In the genomic region with DNA sequence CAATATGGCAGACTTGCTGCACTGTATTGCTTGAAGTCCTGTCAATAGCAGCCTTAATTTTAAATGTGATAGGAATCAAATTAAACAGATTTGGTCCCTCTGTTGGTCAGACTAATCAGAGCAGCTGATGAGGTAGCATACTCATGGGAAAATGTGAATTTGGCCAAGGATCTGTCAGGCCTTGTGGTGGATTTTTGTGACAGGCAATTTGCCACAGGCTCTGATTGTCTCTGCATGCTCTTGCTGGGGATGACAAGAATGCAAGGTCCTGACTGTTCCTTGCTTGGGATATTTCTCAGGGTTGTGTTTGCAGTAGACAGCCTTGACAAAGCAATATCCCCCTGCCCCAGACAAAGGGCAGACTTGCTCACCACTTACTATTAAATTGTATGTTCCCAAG, we compare ENCODE assay signal across 29 cellular contexts. TPM values are rescaled to one million over a fixed set of nuclear protein-coding genes. Genes with fewer than 3 reads are reported as not detected.
DNase-seq lines count a peak whose midpoint lies in the region; FAIRE-seq and TF ChIP-seq lines count a peak whose summit lies in the region.
"Had no signal": no experiment of that assay in that cellular context is flagged by ENCODE, and none has a peak within 500 bp of the region (broad histone marks: within the 10 kb centered on the region; RNA-seq: fewer than 3 reads in every experiment).

No MANE protein-coding gene starts in this region.

- H3K9me3 ChIP-seq in effector memory CD4-positive, alpha-beta T cell (ENCODE audit: control insufficient read depth, low read length), result no peaks in the 10 kb centered on the region
- H3K9me3 ChIP-seq: BE2C, BLaER1 had no signal

- H3K9me3 Mint-ChIP-seq in glutamatergic neuron (ENCODE audit: unreplicated experiment), result peaks cover 4% of the 10 kb centered on the region
- H3K9me3 Mint-ChIP-seq: CD14-positive monocyte; CD4-positive, alpha-beta memory T cell; CD4-positive, CD25-positive, alpha-beta regulatory T cell; CD8-positive, alpha-beta memory T cell had no signal

- TF ChIP-seq CTCF in glutamatergic neuron (IDR thresholded peaks at IDR 0.05; ENCODE audit: partially characterized antibody, unreplicated experiment), result no peak

- FAIRE-seq in urothelium cell line (lab: Jason Lieb, UNC), result peak; percentile 27
- FAIRE-seq: A204.1, G401.6, GM12878, GM12892, GM18507 had no signal

- no peaks in the 10 kb centered on the region for H3K27me3 ChIP-seq in effector memory CD4-positive, alpha-beta T cell (replicated peaks; ENCODE audit: control insufficient read depth, insufficient read depth, low read length, poor library complexity, severe bottlenecking)
- H3K27me3 ChIP-seq: BE2C, BLaER1 had no signal

- peak; percentile 32 for DNase-seq in astrocyte of the hippocampus (ENCODE audit: low read depth, low spot score)
- DNase-seq in cerebellar cortex (ENCODE audit: low spot score), result peak; percentile 76
- DNase-seq in glutamatergic neuron, result no peak
- DNase-seq in urothelium cell line (ENCODE audit: low spot score), result no peak
- no peak for DNase-seq in effector memory CD4-positive, alpha-beta T cell
- no peak for DNase-seq in hippocampal formation (lab: John Stamatoyannopoulos, UW)
- no peak for DNase-seq in SHP77 (lab: John Stamatoyannopoulos, UW)
- DNase-seq in amniotic stem cell (lab: John Stamatoyannopoulos, UW), result no peak
- DNase-seq: 8988T; ACHN; BE2C; CD4-positive, alpha-beta memory T cell; CD4-positive, CD25-positive, alpha-beta regulatory T cell; CD8-positive, alpha-beta memory T cell; COR-L47; DMS 273 treated with DMSO at 0.1 percent for 48 hours; DMS153; DMS53; DMS79; DND-41; EL; GF-D8 had no signal

- no peak overlapping the region for H3K27ac ChIP-seq in effector memory CD4-positive, alpha-beta T cell (ENCODE audit: insufficient read depth, low read length, poor library complexity, severe bottlenecking)
- H3K27ac ChIP-seq: BLaER1 had no signal

- H3K27me3 Mint-ChIP-seq in glutamatergic neuron (ENCODE audit: unreplicated experiment), result peaks cover 3% of the 10 kb centered on the region
- H3K27me3 Mint-ChIP-seq: CD4-positive, alpha-beta memory T cell; CD4-positive, CD25-positive, alpha-beta regulatory T cell; CD8-positive, alpha-beta memory T cell had no signal

- no peaks in the 10 kb centered on the region for H3K4me1 ChIP-seq in effector memory CD4-positive, alpha-beta T cell (ENCODE audit: control insufficient read depth, insufficient read depth, low read length, poor library complexity, severe bottlenecking)

- H3K4me1 Mint-ChIP-seq in glutamatergic neuron (ENCODE audit: low read depth, unreplicated experiment), result peaks cover 32% of the 10 kb centered on the region

- H3K4me3 Mint-ChIP-seq in glutamatergic neuron (ENCODE audit: unreplicated experiment), result no peak overlapping the region
- H3K4me3 Mint-ChIP-seq: CD14-positive monocyte; CD4-positive, alpha-beta memory T cell; CD4-positive, CD25-positive, alpha-beta regulatory T cell; CD8-positive, alpha-beta memory T cell had no signal

- peaks cover 4% of the 10 kb centered on the region for H3K36me3 ChIP-seq in effector memory CD4-positive, alpha-beta T cell (ENCODE audit: control insufficient read depth, insufficient read depth, low read length)
- H3K36me3 ChIP-seq: BE2C, BLaER1 had no signal

- no peak overlapping the region for H3K4me3 ChIP-seq in effector memory CD4-positive, alpha-beta T cell (ENCODE audit: insufficient read depth, low read depth, low read length, poor library complexity, severe bottlenecking)
- H3K4me3 ChIP-seq: BLaER1, GM12878 had no signal

- peak overlapping the region; percentile 74 for H3K27ac Mint-ChIP-seq in glutamatergic neuron (ENCODE audit: unreplicated experiment)
- H3K27ac Mint-ChIP-seq: CD4-positive, CD25-positive, alpha-beta regulatory T cell had no signal

- H3K36me3 Mint-ChIP-seq in glutamatergic neuron (ENCODE audit: unreplicated experiment), result peaks cover 9% of the 10 kb centered on the region

RNA-seq across cellular contexts. Expression of a gene that starts 41.5 kb away (rescaled TPM):
- total RNA-seq in glutamatergic neuron (ENCODE audit: unreplicated experiment), result 511 TPM

RNA-seq across cellular contexts. Expression of a gene that starts 48.5 kb away (rescaled TPM):
- total RNA-seq in glutamatergic neuron (ENCODE audit: unreplicated experiment), result 25.0 TPM

Comparison
In these comparisons a context has a peak if more than half of its experiments do, and no peak if none do; other contexts are left out.
1. DNase-seq: peak in astrocyte of the hippocampus (single experiment) and cerebellar cortex (single experiment); none in glutamatergic neuron (single experiment), urothelium cell line (single experiment), effector memory CD4-positive, alpha-beta T cell (0 of 3), hippocampal formation (0 of 2), SHP77 (0 of 2) and amniotic stem cell (single experiment).